Comparison of ENCODE assay signal across 13 cellular contexts in the genomic region with DNA sequence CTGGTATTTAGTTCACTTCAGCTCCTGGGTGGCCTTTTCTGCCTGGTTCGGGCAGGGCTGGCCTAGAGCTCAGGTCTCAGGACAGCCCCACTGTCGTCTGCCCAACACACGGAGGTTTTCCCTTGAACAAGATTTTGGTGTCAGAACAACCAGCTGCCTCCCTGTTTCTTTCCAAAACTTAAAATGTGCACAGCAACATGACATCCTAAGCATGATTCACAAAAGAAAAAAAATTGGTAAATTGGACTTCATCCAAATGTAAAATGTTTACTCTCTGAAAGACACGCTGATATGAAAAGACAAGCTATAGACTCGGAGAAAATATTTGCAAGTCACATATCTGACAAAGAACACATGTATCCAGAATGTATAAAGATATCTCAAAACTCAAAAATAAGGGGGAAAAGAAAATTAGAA.
A peak's percentile ranks its signal among the peaks of the same experiment; 100 is the strongest.
DNase-seq lines count a peak whose midpoint lies in the region; ATAC-seq and TF ChIP-seq lines count a peak whose summit lies in the region.
"Had no signal": no experiment of that assay in that cellular context is flagged by ENCODE, and none has a peak within 500 bp of the region (broad histone marks: within the 10 kb centered on the region; RNA-seq: fewer than 3 reads in every experiment).

No MANE protein-coding gene starts in this region.

- no peak for TF ChIP-seq CTCF in brain (conservative IDR thresholded peaks at IDR 0.05)
- no peak for TF ChIP-seq CTCF in lower lobe of right lung (IDR thresholded peaks at IDR 0.05)

- peak overlapping the region; percentile 28 for H3K27ac ChIP-seq in lower lobe of right lung

- no peak overlapping the region for H3K4me3 ChIP-seq in lower lobe of right lung

- no peaks in the 10 kb centered on the region for H3K9me3 ChIP-seq in lower lobe of right lung

- no peak overlapping the region for H3K4me3 Mint-ChIP-seq in stimulated activated naive CD8-positive, alpha-beta T cell treated with anti-CD3 and anti-CD28 coated beads, Interleukin-15, Interleukin-2, amounts not matched to agents 100 ng/mL and 50 ng/mL, for 24 hours
- H3K4me3 Mint-ChIP-seq in stimulated activated naive CD8-positive, alpha-beta T cell treated with anti-CD3 and anti-CD28 coated beads, Interleukin-15, amount 100 ng/mL, for 72 hours: no peak overlapping the region
- peak overlapping the region in 2 of 5 experiments; percentile 1 to 18 for H3K4me3 Mint-ChIP-seq in brain
- H3K4me3 Mint-ChIP-seq: B cell, IgD-negative memory B cell had no signal

- no peaks in the 10 kb centered on the region for H3K9me3 Mint-ChIP-seq in stimulated activated naive CD8-positive, alpha-beta T cell treated with anti-CD3 and anti-CD28 coated beads, Interleukin-15, Interleukin-2, amounts not matched to agents 100 ng/mL and 50 ng/mL, for 24 hours
- no peaks in the 10 kb centered on the region for H3K9me3 Mint-ChIP-seq in stimulated activated naive CD8-positive, alpha-beta T cell treated with anti-CD3 and anti-CD28 coated beads, Interleukin-15, amount 100 ng/mL, for 72 hours
- peaks cover 0 to 6% (median 2%) of the 10 kb centered on the region in 5 experiments for H3K9me3 Mint-ChIP-seq in brain
- H3K9me3 Mint-ChIP-seq: IgD-negative memory B cell had no signal

- H3K27me3 Mint-ChIP-seq in stimulated activated naive CD8-positive, alpha-beta T cell treated with anti-CD3 and anti-CD28 coated beads, Interleukin-15, Interleukin-2, amounts not matched to agents 100 ng/mL and 50 ng/mL, for 24 hours: no peaks in the 10 kb centered on the region
- H3K27me3 Mint-ChIP-seq in stimulated activated naive CD8-positive, alpha-beta T cell treated with anti-CD3 and anti-CD28 coated beads, Interleukin-15, amount 100 ng/mL, for 72 hours: no peaks in the 10 kb centered on the region
- peaks cover 4% of the 10 kb centered on the region for H3K27me3 Mint-ChIP-seq in brain
- H3K27me3 Mint-ChIP-seq: B cell, IgD-negative memory B cell had no signal

- no peaks in the 10 kb centered on the region for H3K27me3 ChIP-seq in lower lobe of right lung (ENCODE audit: low read depth)

- peaks cover 57% of the 10 kb centered on the region for H3K4me1 ChIP-seq in lower lobe of right lung

- intact Hi-C loops in lower lobe of right lung (cut with DNase I): no loop called here

- ATAC-seq in stimulated activated naive CD8-positive, alpha-beta T cell treated with anti-CD3 and anti-CD28 coated beads, Interleukin-15, amount 100 ng/mL, for 72 hours: no peak
- ATAC-seq in lower lobe of right lung: no peak

- peaks cover 71% of the 10 kb centered on the region for H3K4me1 Mint-ChIP-seq in stimulated activated naive CD8-positive, alpha-beta T cell treated with anti-CD3 and anti-CD28 coated beads, Interleukin-15, Interleukin-2, amounts not matched to agents 100 ng/mL and 50 ng/mL, for 24 hours (ENCODE audit: low read depth)
- H3K4me1 Mint-ChIP-seq in stimulated activated naive CD8-positive, alpha-beta T cell treated with anti-CD3 and anti-CD28 coated beads, Interleukin-15, amount 100 ng/mL, for 72 hours: peaks cover 84% of the 10 kb centered on the region
- peaks cover 85% of the 10 kb centered on the region for H3K4me1 Mint-ChIP-seq in brain

- peaks cover 64% of the 10 kb centered on the region for H3K36me3 Mint-ChIP-seq in stimulated activated naive CD8-positive, alpha-beta T cell treated with anti-CD3 and anti-CD28 coated beads, Interleukin-15, Interleukin-2, amounts not matched to agents 100 ng/mL and 50 ng/mL, for 24 hours (ENCODE audit: low read depth)
- peaks cover 21% of the 10 kb centered on the region for H3K36me3 Mint-ChIP-seq in brain

- DNase-seq in stimulated activated naive CD8-positive, alpha-beta T cell treated with anti-CD3 and anti-CD28 coated beads, Interleukin-15, amount 100 ng/mL, for 72 hours: no peak
- DNase-seq in lower lobe of right lung (no peak), NCI-H2196 (lab: John Stamatoyannopoulos, UW; ENCODE audit: unreplicated experiment) (no peak), NCI-H82 (lab: John Stamatoyannopoulos, UW) (no peak), NCI-H510A (lab: John Stamatoyannopoulos, UW) (no peak), NCI-H524 treated with DMSO at 0.1 percent for 48 hours (lab: John Stamatoyannopoulos, UW) (no peak)
- DNase-seq: central memory CD4-positive, alpha-beta T cell; NCI-H2171; SHP77 had no signal

- peaks cover 7% of the 10 kb centered on the region for H3K36me3 ChIP-seq in lower lobe of right lung

- H3K27ac Mint-ChIP-seq in stimulated activated naive CD8-positive, alpha-beta T cell treated with anti-CD3 and anti-CD28 coated beads, Interleukin-15, Interleukin-2, amounts not matched to agents 100 ng/mL and 50 ng/mL, for 24 hours: peak overlapping the region; percentile 59
- no peak overlapping the region for H3K27ac Mint-ChIP-seq in stimulated activated naive CD8-positive, alpha-beta T cell treated with anti-CD3 and anti-CD28 coated beads, Interleukin-15, amount 100 ng/mL, for 72 hours
- peak overlapping the region; percentile 69 to 85 (median 81) for H3K27ac Mint-ChIP-seq in brain
- H3K27ac Mint-ChIP-seq: B cell, IgD-negative memory B cell had no signal

Comparison
In these comparisons a context has a peak if more than half of its experiments do, and no peak if none do; other contexts are left out.
1. H3K27ac Mint-ChIP-seq: peak in stimulated activated naive CD8-positive, alpha-beta T cell treated with anti-CD3 and anti-CD28 coated beads, Interleukin-15, Interleukin-2, amounts not matched to agents 100 ng/mL and 50 ng/mL, for 24 hours (single experiment) and brain (5 of 5); none in stimulated activated naive CD8-positive, alpha-beta T cell treated with anti-CD3 and anti-CD28 coated beads, Interleukin-15, amount 100 ng/mL, for 72 hours (0 of 2).